8 cellular contexts compared by ENCODE assay signal in the genomic region with DNA sequence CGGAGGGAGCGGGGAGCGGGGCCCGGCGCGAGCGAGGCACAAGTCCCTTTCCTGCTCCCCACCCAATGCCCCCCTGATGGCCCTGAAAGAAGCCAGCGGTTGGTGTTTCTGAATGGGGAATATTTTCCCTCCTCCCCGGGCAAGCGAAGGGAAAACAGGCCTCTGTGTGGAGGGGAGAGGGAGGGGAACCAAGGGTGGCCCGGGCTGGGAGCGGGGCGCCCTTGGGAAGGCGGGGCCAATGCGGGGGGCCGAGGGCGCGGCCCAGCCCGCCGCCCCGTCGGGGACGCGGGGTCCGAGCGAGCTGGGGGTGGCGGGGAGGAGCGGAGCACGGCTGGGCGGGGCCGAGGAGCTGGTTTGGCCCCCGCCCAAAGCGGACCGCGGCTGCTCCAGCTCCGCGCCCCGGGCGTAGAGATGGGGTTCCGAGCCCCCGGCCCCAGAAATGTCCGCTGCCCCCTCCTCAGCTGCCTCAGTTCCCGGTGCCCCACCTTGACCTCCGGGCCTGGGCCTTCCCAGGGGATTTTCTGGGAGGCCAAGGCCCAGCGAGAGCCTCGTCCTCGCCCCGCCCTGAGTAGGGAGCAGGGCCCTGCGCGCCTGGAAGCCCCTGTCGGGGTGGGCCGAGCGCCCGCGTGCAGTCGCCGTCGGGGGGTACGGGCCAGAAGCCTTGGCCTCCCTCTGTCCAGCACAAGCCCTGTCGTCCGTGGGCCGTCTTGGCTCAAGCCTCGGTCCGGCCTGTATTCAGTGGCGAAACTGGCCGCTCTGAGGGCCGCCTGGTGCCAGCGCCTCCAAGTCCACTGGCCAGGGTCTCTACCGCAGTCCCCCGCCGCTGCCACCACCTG. TPM values are rescaled to one million over a fixed set of nuclear protein-coding genes. Genes with fewer than 3 reads are reported as not detected.
DNase-seq lines count a peak whose midpoint lies in the region; ATAC-seq, FAIRE-seq and TF ChIP-seq lines count a peak whose summit lies in the region.

No MANE protein-coding gene starts in this region.

- no peak for ATAC-seq in activated T-helper 17 cell treated with anti-CD3 and anti-CD28 coated beads, Interleukin-2, amount 50 U/mL, for 72 hours (replicated peaks)
- ATAC-seq in left cardiac atrium: peak; percentile 7 to 26
- ATAC-seq in sciatic nerve: peak; percentile 4
- ATAC-seq in HG02885 (IDR thresholded peaks at IDR 0.05; ENCODE audit: poor library complexity, unreplicated experiment): no peak

- no peak for TF ChIP-seq CTCF in GM12875 (IDR thresholded peaks at IDR 0.05; ENCODE audit: borderline replicate concordance, insufficient read depth, low read depth, low read length)

- FAIRE-seq in urothelium cell line (lab: Jason Lieb, UNC): no peak

- H3K4me3 Mint-ChIP-seq in activated T-helper 17 cell treated with anti-CD3 and anti-CD28 coated beads, Interleukin-2, amount 50 U/mL, for 72 hours: peak overlapping the region; percentile 99

- H3K4me1 Mint-ChIP-seq in activated T-helper 17 cell treated with anti-CD3 and anti-CD28 coated beads, Interleukin-2, amount 50 U/mL, for 72 hours: peaks cover 17% of the 10 kb centered on the region

- no peak overlapping the region for H3K27ac Mint-ChIP-seq in activated T-helper 17 cell treated with anti-CD3 and anti-CD28 coated beads, Interleukin-2, amount 50 U/mL, for 72 hours

- DNase-seq in left cardiac atrium: peak; percentile 73
- DNase-seq in sciatic nerve (ENCODE audit: low spot score): peak; percentile 85
- DNase-seq in effector CD4-positive, alpha-beta T cell: no peak
- no peak for DNase-seq in LoVo (ENCODE audit: low spot score)
- no peak for DNase-seq in urothelium cell line (ENCODE audit: low spot score)

- H3K9me3 Mint-ChIP-seq in activated T-helper 17 cell treated with anti-CD3 and anti-CD28 coated beads, Interleukin-2, amount 50 U/mL, for 72 hours: no peaks in the 10 kb centered on the region

- peak overlapping the region; percentile 22 for H3K4me3 ChIP-seq in GM12875 (ENCODE audit: low read depth, low read length)

- H3K27me3 Mint-ChIP-seq in activated T-helper 17 cell treated with anti-CD3 and anti-CD28 coated beads, Interleukin-2, amount 50 U/mL, for 72 hours: no peaks in the 10 kb centered on the region

- intact Hi-C loops in left cardiac atrium (cut with DNase I) (no loop called here), sciatic nerve (cut with DNase I) (no loop called here)

- H3K36me3 Mint-ChIP-seq in activated T-helper 17 cell treated with anti-CD3 and anti-CD28 coated beads, Interleukin-2, amount 50 U/mL, for 72 hours (ENCODE audit: low read depth): peaks cover 29% of the 10 kb centered on the region

RNA-seq across cellular contexts. Expression of gene HEXIM1, which starts 3.9 kb away (rescaled TPM):
- total RNA-seq in activated T-helper 17 cell treated with anti-CD3 and anti-CD28 coated beads, Interleukin-2, amount 50 U/mL, for 72 hours: 10 to 100 TPM; 45.9 to 66.4 TPM
- total RNA-seq in left cardiac atrium: 10 to 100 TPM; 27.8 to 31.7 TPM
- 39.1 TPM for total RNA-seq in sciatic nerve

RNA-seq across cellular contexts. Expression of gene ACBD4, which starts 8.9 kb away (rescaled TPM):
- total RNA-seq in activated T-helper 17 cell treated with anti-CD3 and anti-CD28 coated beads, Interleukin-2, amount 50 U/mL, for 72 hours: 10 to 100 TPM in 1 of 2 donors, 1 to 10 TPM in 1; 9.8 to 12.6 TPM
- 1 to 10 TPM; 8.4 to 8.7 TPM for total RNA-seq in left cardiac atrium
- total RNA-seq in sciatic nerve: 26.4 TPM

RNA-seq across cellular contexts. Expression of gene PLCD3, which starts 12.1 kb away (rescaled TPM):
- 1 to 10 TPM; 3.1 to 6.5 TPM for total RNA-seq in activated T-helper 17 cell treated with anti-CD3 and anti-CD28 coated beads, Interleukin-2, amount 50 U/mL, for 72 hours
- total RNA-seq in left cardiac atrium: 100 to 1,000 TPM in 1 of 2 donors, 10 to 100 TPM in 1; 92.1 to 132 TPM
- total RNA-seq in sciatic nerve: 79.4 TPM

RNA-seq across cellular contexts. Expression of gene HEXIM2, which starts 17.3 kb away (rescaled TPM):
- 1 to 10 TPM; 6.1 to 8.5 TPM for total RNA-seq in activated T-helper 17 cell treated with anti-CD3 and anti-CD28 coated beads, Interleukin-2, amount 50 U/mL, for 72 hours
- total RNA-seq in left cardiac atrium (1 to 10 TPM; 4.2 to 4.4 TPM), sciatic nerve (6.8 TPM)

Comparison
In these comparisons a context has a peak if more than half of its experiments do, and no peak if none do; other contexts are left out.
1. ATAC-seq: peak in left cardiac atrium (2 of 2) and sciatic nerve (single experiment); none in activated T-helper 17 cell treated with anti-CD3 and anti-CD28 coated beads, Interleukin-2, amount 50 U/mL, for 72 hours (single experiment) and HG02885 (single experiment).
2. DNase-seq: peak in left cardiac atrium (single experiment) and sciatic nerve (single experiment); none in effector CD4-positive, alpha-beta T cell (single experiment), LoVo (single experiment) and urothelium cell line (single experiment).
3. RNA of gene PLCD3, which starts 12.1 kb away (total RNA-seq): 92.1 to 132 TPM in left cardiac atrium and 79.4 TPM in sciatic nerve (single experiment); 3.1 to 6.5 TPM in activated T-helper 17 cell treated with anti-CD3 and anti-CD28 coated beads, Interleukin-2, amount 50 U/mL, for 72 hours; every median in the first group is over 10 times any median in the second.